Comparison of ENCODE assay signal across 19 cellular contexts in genomic region chr6:79874531-79875132, GRCh38.
DNase-seq lines count a peak whose midpoint lies in the region; TF ChIP-seq lines count a peak whose summit lies in the region.
"Had no signal": no experiment of that assay in that cellular context is flagged by ENCODE, and none has a peak within 500 bp of the region (broad histone marks: within the 10 kb centered on the region; RNA-seq: fewer than 3 reads in every experiment).

No MANE protein-coding gene starts in this region.

- TF ChIP-seq POLR2A in NB4 (IDR thresholded peaks at IDR 0.05; ENCODE audit: extremely low read depth, insufficient read length) = no peak

- no peak for TF ChIP-seq CTCF in AG09309 (IDR thresholded peaks at IDR 0.05; ENCODE audit: control insufficient read depth, insufficient read depth, low read depth, low read length, missing control alignments)
- no peak for TF ChIP-seq CTCF in NB4 (IDR thresholded peaks at IDR 0.05; ENCODE audit: low read depth, low read length)
- TF ChIP-seq CTCF in fibroblast of mammary gland (conservative IDR thresholded peaks at IDR 0.05; ENCODE audit: control insufficient read depth, insufficient read depth, low read depth, low read length) = no peak

- H3K4me3 ChIP-seq in AG09309 (ENCODE audit: control insufficient read depth, low read depth, low read length) (no peak overlapping the region), NB4 (ENCODE audit: low read depth, low read length) (no peak overlapping the region), fibroblast of mammary gland (ENCODE audit: control insufficient read depth, low read depth, low read length) (no peak overlapping the region)
- H3K4me3 ChIP-seq: ascending aorta, gastroesophageal sphincter had no signal

- DNase-seq in AG09309 (ENCODE audit: low read depth) (peak; percentile 3), NB4 (ENCODE audit: low read depth) (peak; percentile 75), SKM-1 (lab: John Stamatoyannopoulos, UW; ENCODE audit: unreplicated experiment) (peak; percentile 78), fibroblast of mammary gland (ENCODE audit: low read depth) (peak; percentile 18), foreskin melanocyte (no peak), GM03348 (ENCODE audit: low spot score) (no peak), iPS-NIHi7 (ENCODE audit: extremely low spot score) (no peak), GDM1 (lab: John Stamatoyannopoulos, UW) (no peak)
- DNase-seq: activated CD4-positive, alpha-beta T cell treated with anti-CD3 and anti-CD28 coated beads, Interleukin-2, amount 10 ng/mL, durations not matched to agents 7 days and 5 days; BE2C; erythroblast; H7; NCI-H2171; NCI-H526; PC-3; right cardiac atrium; SHP77 treated with DMSO at 0.1 percent for 48 hours had no signal

Comparison
In these comparisons a context has a peak if more than half of its experiments do, and no peak if none do; other contexts are left out.
1. DNase-seq: peak in AG09309 (single experiment), NB4 (single experiment), SKM-1 (single experiment) and fibroblast of mammary gland (single experiment); none in foreskin melanocyte (single experiment), GM03348 (single experiment), iPS-NIHi7 (single experiment) and GDM1 (single experiment).